In genomic region chr1:62687903-62688686, GRCh38 we compare ENCODE assay signal across 1 cellular context.
TF ChIP-seq lines count a peak whose summit lies in the region.

DOCK7 (minus strand) TSS chr1:62688386; CDS start chr1:62688264, 122 bp downstream.

TF ChIP-seq in K562, 482 proteins besides CTCF, POLR2A, EP300 and RAD21 (continued from another document and continues in another):
- peak; percentile 97 for TF ChIP-seq CHD7 (IDR thresholded peaks at IDR 0.05; ENCODE audit: low read depth, low read length)
- peak; percentile 62; the same call in 1 of the 2 replicates for TF ChIP-seq ATF6 (CRISPR knock-in tag; IDR thresholded peaks at IDR 0.05)
- TF ChIP-seq ZBTB7A (IDR thresholded peaks at IDR 0.05; ENCODE audit: borderline replicate concordance, control insufficient read depth, low read depth, low read length) = peak; percentile 12; the same call in 1 of the 2 replicates
- peak in 1 of 2 experiments; percentile 32; a peak in 1 of 4 replicates for TF ChIP-seq KDM4B (IDR thresholded peaks at IDR 0.05; ENCODE audit: borderline replicate concordance in 2 of 2, low read depth in 1 of 2)
- peak; percentile 69; the same call in 1 of the 2 replicates for TF ChIP-seq E2F1 (CRISPR knock-in tag; IDR thresholded peaks at IDR 0.05)
- TF ChIP-seq RB1 (IDR thresholded peaks at IDR 0.05; ENCODE audit: low read depth) = peak; percentile 79
- TF ChIP-seq PATZ1 (CRISPR knock-in tag; IDR thresholded peaks at IDR 0.05; ENCODE audit: borderline replicate concordance) = no peak
- TF ChIP-seq ZNF263 (CRISPR knock-in tag; IDR thresholded peaks at IDR 0.05; ENCODE audit: borderline replicate concordance) = peak; percentile 80
- no peak for TF ChIP-seq PHB (CRISPR knock-in tag; IDR thresholded peaks at IDR 0.05)
- peak; percentile 69; the same call in 1 of the 2 replicates for TF ChIP-seq PHF8 (IDR thresholded peaks at IDR 0.05; ENCODE audit: borderline replicate concordance, low read length)
- TF ChIP-seq SMAD4 (CRISPR knock-in tag; conservative IDR thresholded peaks at IDR 0.05) = peak; percentile 82
- TF ChIP-seq SIN3B (IDR thresholded peaks at IDR 0.05; ENCODE audit: low read depth) = peak; percentile 43; the same call in 1 of the 2 replicates
- TF ChIP-seq ZNF589 (CRISPR knock-in tag; IDR thresholded peaks at IDR 0.05; ENCODE audit: low read depth) = 0 out of 2 replicates have a peak, but pooled peaks have one; percentile 26
- TF ChIP-seq ELK3 (CRISPR knock-in tag; IDR thresholded peaks at IDR 0.05) = no peak
- peak; percentile 26; the same call in 1 of the 2 replicates for TF ChIP-seq GABPB1 (CRISPR knock-in tag; IDR thresholded peaks at IDR 0.05)
- peak in 1 of 2 experiments; percentile 66; a peak in 2 of 4 replicates for TF ChIP-seq MLLT1 (IDR thresholded peaks at IDR 0.05)
- TF ChIP-seq MAX (CRISPR knock-in tag; IDR thresholded peaks at IDR 0.05) = 0 out of 2 replicates have a peak, but pooled peaks have one; percentile 39
- TF ChIP-seq VEZF1 (CRISPR knock-in tag; IDR thresholded peaks at IDR 0.05) = peak; percentile 62
- 0 out of 2 replicates have a peak, but pooled peaks have one; percentile 66 for TF ChIP-seq STAT6 (CRISPR knock-in tag; IDR thresholded peaks at IDR 0.05)
- TF ChIP-seq TEAD1 (CRISPR knock-in tag; IDR thresholded peaks at IDR 0.05) = peak in 1 of 2 experiments; percentile 49; a peak in 2 of 4 replicates
- TF ChIP-seq SOX6 (IDR thresholded peaks at IDR 0.05) = peak; percentile 29; the same call in 1 of the 2 replicates
- peak; percentile 73 for TF ChIP-seq GTF2E2 (tag; IDR thresholded peaks at IDR 0.05)
- TF ChIP-seq MAFK (IDR thresholded peaks at IDR 0.05; ENCODE audit: low read length) = peak; percentile 55; the same call in 1 of the 2 replicates
